1 cellular context compared by ENCODE assay signal in the genomic region with DNA sequence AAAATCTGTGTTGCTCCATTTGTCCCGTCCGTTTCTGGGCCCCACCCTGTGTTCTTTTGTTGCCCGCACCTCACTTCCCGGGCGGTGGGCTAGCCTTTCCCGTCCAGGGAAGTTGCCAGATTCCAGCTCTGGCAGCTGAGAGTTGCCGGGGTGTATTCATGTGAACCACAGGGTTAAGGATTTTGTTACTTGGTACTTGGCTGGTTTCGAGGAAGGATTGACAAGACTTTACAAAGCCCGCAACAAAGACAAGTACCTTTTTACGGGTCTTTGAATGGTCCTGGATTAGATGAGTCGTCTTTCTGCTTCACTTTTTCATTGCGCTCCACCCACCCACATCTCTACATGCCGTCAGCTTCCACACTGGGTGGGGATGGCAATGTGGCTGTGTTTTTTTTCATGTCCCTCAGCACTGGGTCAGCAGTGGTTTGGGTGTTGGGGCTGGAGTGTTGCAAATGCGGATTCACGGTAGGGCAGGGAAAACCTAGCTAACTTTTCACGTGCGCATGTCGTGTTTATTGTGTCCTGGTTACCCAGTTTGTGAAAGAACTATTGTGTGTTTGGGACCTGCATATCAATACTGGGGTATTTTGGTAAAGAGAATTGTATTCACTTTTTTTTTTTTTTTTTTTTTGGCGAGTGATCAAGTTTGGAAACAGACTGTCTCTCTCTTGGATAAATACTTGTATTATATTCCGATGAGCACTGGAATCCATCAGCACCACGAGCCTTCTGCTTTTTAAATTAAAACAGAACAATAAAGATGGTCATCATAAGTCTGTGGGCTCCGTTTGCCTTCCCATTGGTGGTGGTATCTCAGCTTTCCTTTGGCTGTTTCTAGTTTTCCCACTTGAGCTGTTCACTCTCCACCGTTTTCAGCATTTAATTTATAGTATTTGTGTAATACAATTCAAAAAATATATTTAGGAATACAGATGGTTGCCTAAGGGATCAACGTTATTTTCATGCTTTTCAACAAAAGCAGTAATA.
TF ChIP-seq lines count a peak whose summit lies in the region.

No MANE protein-coding gene starts in this region.

TF ChIP-seq in GM12878, 131 proteins besides CTCF, POLR2A, EP300 and RAD21 (continued from another document):
- TF ChIP-seq, protein P1, sequence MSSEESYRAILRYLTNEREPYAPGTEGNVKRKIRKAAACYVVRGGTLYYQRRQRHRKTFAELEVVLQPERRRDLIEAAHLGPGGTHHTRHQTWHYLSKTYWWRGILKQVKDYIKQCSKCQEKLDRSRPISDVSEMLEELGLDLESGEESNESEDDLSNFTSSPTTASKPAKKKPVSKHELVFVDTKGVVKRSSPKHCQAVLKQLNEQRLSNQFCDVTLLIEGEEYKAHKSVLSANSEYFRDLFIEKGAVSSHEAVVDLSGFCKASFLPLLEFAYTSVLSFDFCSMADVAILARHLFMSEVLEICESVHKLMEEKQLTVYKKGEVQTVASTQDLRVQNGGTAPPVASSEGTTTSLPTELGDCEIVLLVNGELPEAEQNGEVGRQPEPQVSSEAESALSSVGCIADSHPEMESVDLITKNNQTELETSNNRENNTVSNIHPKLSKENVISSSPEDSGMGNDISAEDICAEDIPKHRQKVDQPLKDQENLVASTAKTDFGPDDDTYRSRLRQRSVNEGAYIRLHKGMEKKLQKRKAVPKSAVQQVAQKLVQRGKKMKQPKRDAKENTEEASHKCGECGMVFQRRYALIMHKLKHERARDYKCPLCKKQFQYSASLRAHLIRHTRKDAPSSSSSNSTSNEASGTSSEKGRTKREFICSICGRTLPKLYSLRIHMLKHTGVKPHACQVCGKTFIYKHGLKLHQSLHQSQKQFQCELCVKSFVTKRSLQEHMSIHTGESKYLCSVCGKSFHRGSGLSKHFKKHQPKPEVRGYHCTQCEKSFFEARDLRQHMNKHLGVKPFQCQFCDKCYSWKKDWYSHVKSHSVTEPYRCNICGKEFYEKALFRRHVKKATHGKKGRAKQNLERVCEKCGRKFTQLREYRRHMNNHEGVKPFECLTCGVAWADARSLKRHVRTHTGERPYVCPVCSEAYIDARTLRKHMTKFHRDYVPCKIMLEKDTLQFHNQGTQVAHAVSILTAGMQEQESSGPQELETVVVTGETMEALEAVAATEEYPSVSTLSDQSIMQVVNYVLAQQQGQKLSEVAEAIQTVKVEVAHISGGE (CRISPR knock-in tag; IDR thresholded peaks at IDR 0.05), result peak; percentile 55; the same call in 1 of the 2 replicates
- TF ChIP-seq ZBED1 (IDR thresholded peaks at IDR 0.05; ENCODE audit: borderline replicate concordance), result peak; percentile 38; the same call in 1 of the 2 replicates
- no peak for TF ChIP-seq ZSCAN29 (IDR thresholded peaks at IDR 0.05)
- TF ChIP-seq SMAD5 (IDR thresholded peaks at IDR 0.05; ENCODE audit: low read depth), result peak; percentile 83
- TF ChIP-seq ATF7 (IDR thresholded peaks at IDR 0.05; ENCODE audit: low read depth), result peak; percentile 40
- no peak for TF ChIP-seq HDAC6 (IDR thresholded peaks at IDR 0.05; ENCODE audit: unreplicated experiment)
- no peak for TF ChIP-seq RUNX3 (IDR thresholded peaks at IDR 0.05; ENCODE audit: low read length)
- TF ChIP-seq, protein P2, sequence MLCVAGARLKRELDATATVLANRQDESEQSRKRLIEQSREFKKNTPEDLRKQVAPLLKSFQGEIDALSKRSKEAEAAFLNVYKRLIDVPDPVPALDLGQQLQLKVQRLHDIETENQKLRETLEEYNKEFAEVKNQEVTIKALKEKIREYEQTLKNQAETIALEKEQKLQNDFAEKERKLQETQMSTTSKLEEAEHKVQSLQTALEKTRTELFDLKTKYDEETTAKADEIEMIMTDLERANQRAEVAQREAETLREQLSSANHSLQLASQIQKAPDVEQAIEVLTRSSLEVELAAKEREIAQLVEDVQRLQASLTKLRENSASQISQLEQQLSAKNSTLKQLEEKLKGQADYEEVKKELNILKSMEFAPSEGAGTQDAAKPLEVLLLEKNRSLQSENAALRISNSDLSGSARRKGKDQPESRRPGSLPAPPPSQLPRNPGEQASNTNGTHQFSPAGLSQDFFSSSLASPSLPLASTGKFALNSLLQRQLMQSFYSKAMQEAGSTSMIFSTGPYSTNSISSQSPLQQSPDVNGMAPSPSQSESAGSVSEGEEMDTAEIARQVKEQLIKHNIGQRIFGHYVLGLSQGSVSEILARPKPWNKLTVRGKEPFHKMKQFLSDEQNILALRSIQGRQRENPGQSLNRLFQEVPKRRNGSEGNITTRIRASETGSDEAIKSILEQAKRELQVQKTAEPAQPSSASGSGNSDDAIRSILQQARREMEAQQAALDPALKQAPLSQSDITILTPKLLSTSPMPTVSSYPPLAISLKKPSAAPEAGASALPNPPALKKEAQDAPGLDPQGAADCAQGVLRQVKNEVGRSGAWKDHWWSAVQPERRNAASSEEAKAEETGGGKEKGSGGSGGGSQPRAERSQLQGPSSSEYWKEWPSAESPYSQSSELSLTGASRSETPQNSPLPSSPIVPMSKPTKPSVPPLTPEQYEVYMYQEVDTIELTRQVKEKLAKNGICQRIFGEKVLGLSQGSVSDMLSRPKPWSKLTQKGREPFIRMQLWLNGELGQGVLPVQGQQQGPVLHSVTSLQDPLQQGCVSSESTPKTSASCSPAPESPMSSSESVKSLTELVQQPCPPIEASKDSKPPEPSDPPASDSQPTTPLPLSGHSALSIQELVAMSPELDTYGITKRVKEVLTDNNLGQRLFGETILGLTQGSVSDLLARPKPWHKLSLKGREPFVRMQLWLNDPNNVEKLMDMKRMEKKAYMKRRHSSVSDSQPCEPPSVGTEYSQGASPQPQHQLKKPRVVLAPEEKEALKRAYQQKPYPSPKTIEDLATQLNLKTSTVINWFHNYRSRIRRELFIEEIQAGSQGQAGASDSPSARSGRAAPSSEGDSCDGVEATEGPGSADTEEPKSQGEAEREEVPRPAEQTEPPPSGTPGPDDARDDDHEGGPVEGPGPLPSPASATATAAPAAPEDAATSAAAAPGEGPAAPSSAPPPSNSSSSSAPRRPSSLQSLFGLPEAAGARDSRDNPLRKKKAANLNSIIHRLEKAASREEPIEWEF (IDR thresholded peaks at IDR 0.05; ENCODE audit: insufficient replicate concordance, low read depth, low read length), result peak; percentile 13
- TF ChIP-seq SMARCA5 (IDR thresholded peaks at IDR 0.05), result no peak
- no peak for TF ChIP-seq TARDBP (IDR thresholded peaks at IDR 0.05; ENCODE audit: borderline replicate concordance)
- TF ChIP-seq HDAC2 (IDR thresholded peaks at IDR 0.05), result no peak
- TF ChIP-seq RELA (IDR thresholded peaks at IDR 0.05; ENCODE audit: borderline replicate concordance, partially characterized antibody), result peak; percentile 31
- TF ChIP-seq, protein P3, sequence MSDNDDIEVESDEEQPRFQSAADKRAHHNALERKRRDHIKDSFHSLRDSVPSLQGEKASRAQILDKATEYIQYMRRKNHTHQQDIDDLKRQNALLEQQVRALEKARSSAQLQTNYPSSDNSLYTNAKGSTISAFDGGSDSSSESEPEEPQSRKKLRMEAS (IDR thresholded peaks at IDR 0.05; ENCODE audit: low read depth, low read length), result peak; percentile 51; the same call in 1 of the 2 replicates
- no peak for TF ChIP-seq MTA2 (IDR thresholded peaks at IDR 0.05; ENCODE audit: low read depth)
- no peak for TF ChIP-seq WRNIP1 (IDR thresholded peaks at IDR 0.05; ENCODE audit: borderline replicate concordance, low read depth, low read length)
- TF ChIP-seq MXI1 (IDR thresholded peaks at IDR 0.05; ENCODE audit: low read depth, low read length), result peak; percentile 80
